29 cellular contexts compared by ENCODE assay signal in genomic region chr5:58037899-58038298, GRCh38.
"Had no signal": no experiment of that assay in that cellular context is flagged by ENCODE, and none has a peak within 500 bp of the region (broad histone marks: within the 10 kb centered on the region; RNA-seq: fewer than 3 reads in every experiment).

No MANE protein-coding gene starts in this region.

- H3K9me3 ChIP-seq: neutrophil, ovary, prostate gland, right lobe of liver, sigmoid colon, stomach, thoracic aorta, thyroid gland, tibial nerve, upper lobe of left lung, vagina had no signal

- H3K4me3 Mint-ChIP-seq: naive B cell; naive thymus-derived CD8-positive, alpha-beta T cell; natural killer cell treated with Interleukin-12 subunit alpha and Interleukin-12 subunit beta and Interleukin-15 and Interleukin-18, amount 100 ng/mL, for 72 hours; nephron progenitor cell; neural crest cell; stimulated activated effector memory CD8-positive, alpha-beta T cell treated with anti-CD3 and anti-CD28 coated beads, Interleukin-12 subunit alpha, Interleukin-12 subunit beta, amount 100 ng/mL, for 72 hours; stimulated activated naive B cell treated with anti-CD40 and anti-IgM and Interleukin-4, amounts not matched to agents 10 μg/mL and 1 μg/mL and 100 μg/mL, for 72 hours; stimulated activated naive CD8-positive, alpha-beta T cell treated with anti-CD3 and anti-CD28 coated beads, Interleukin-15, Interleukin-2, amounts not matched to agents 100 ng/mL and 50 ng/mL, for 24 hours had no signal

- DNase-seq: naive B cell; naive thymus-derived CD8-positive, alpha-beta T cell; nephron progenitor cell; nucleus accumbens; ovary; retina; right cardiac atrium; right lobe of liver; sigmoid colon; small intestine; stimulated activated CD4-positive, alpha-beta T cell treated with anti-CD3 and anti-CD28 coated beads, Interleukin-15, amount 100 ng/mL, for 24 hours; stimulated activated CD4-positive, alpha-beta T cell treated with anti-CD3 and anti-CD28 coated beads, Interleukin-2, amount 100 ng/mL, for 24 hours; stimulated activated CD4-positive, alpha-beta T cell treated with anti-CD3 and anti-CD28 coated beads, Interleukin-2, amount 100 ng/mL, for 48 hours; stimulated activated CD4-positive, alpha-beta T cell treated with anti-CD3 and anti-CD28 coated beads, Interleukin-4, amount 100 ng/mL, for 24 hours; stimulated activated naive B cell treated with anti-CD40 and anti-IgM and Interleukin-4, amounts not matched to agents 10 μg/mL and 1 μg/mL and 100 μg/mL, for 72 hours; stimulated activated naive CD4-positive, alpha-beta T cell treated with Interleukin-2 at 50 U/mL for 16 hours; stomach; thyroid gland; upper lobe of left lung had no signal

- ATAC-seq: naive thymus-derived CD8-positive, alpha-beta T cell; natural killer cell treated with Interleukin-12 subunit alpha and Interleukin-12 subunit beta and Interleukin-15 and Interleukin-18, amount 100 ng/mL, for 72 hours; right cardiac atrium; right lobe of liver; stimulated activated effector memory CD8-positive, alpha-beta T cell treated with anti-CD3 and anti-CD28 coated beads, Interleukin-12 subunit alpha, Interleukin-12 subunit beta, amount 100 ng/mL, for 72 hours; stimulated activated naive B cell treated with anti-CD40 and anti-IgM and Interleukin-4, amounts not matched to agents 10 μg/mL and 1 μg/mL and 100 μg/mL, for 72 hours had no signal

- H3K4me1 Mint-ChIP-seq: naive B cell; naive thymus-derived CD8-positive, alpha-beta T cell; neural crest cell; stimulated activated effector memory CD8-positive, alpha-beta T cell treated with anti-CD3 and anti-CD28 coated beads, Interleukin-12 subunit alpha, Interleukin-12 subunit beta, amount 100 ng/mL, for 72 hours; stimulated activated naive B cell treated with anti-CD40 and anti-IgM and Interleukin-4, amounts not matched to agents 10 μg/mL and 1 μg/mL and 100 μg/mL, for 72 hours had no signal

- H3K36me3 ChIP-seq: neutrophil, ovary, prostate gland, right lobe of liver, sigmoid colon, stomach, thoracic aorta, thyroid gland, tibial nerve, upper lobe of left lung, vagina had no signal

- H3K27ac Mint-ChIP-seq: naive B cell; naive thymus-derived CD8-positive, alpha-beta T cell; natural killer cell treated with Interleukin-12 subunit alpha and Interleukin-12 subunit beta and Interleukin-15 and Interleukin-18, amount 100 ng/mL, for 72 hours; nephron progenitor cell; stimulated activated effector memory CD8-positive, alpha-beta T cell treated with anti-CD3 and anti-CD28 coated beads, Interleukin-12 subunit alpha, Interleukin-12 subunit beta, amount 100 ng/mL, for 72 hours; stimulated activated naive B cell treated with anti-CD40 and anti-IgM and Interleukin-4, amounts not matched to agents 10 μg/mL and 1 μg/mL and 100 μg/mL, for 72 hours; stimulated activated naive CD8-positive, alpha-beta T cell treated with anti-CD3 and anti-CD28 coated beads, Interleukin-15, Interleukin-2, amounts not matched to agents 100 ng/mL and 50 ng/mL, for 24 hours had no signal

- H3K9me3 Mint-ChIP-seq: naive B cell; naive thymus-derived CD8-positive, alpha-beta T cell; natural killer cell treated with Interleukin-12 subunit alpha and Interleukin-12 subunit beta and Interleukin-15 and Interleukin-18, amount 100 ng/mL, for 72 hours; nephron progenitor cell; stimulated activated naive B cell treated with anti-CD40 and anti-IgM and Interleukin-4, amounts not matched to agents 10 μg/mL and 1 μg/mL and 100 μg/mL, for 72 hours; stimulated activated naive CD8-positive, alpha-beta T cell treated with anti-CD3 and anti-CD28 coated beads, Interleukin-15, Interleukin-2, amounts not matched to agents 100 ng/mL and 50 ng/mL, for 24 hours had no signal

- H3K4me1 ChIP-seq: parathyroid adenoma, prostate gland, right lobe of liver, sigmoid colon, stomach, thyroid gland, tibial nerve, upper lobe of left lung, vagina had no signal

- H3K36me3 Mint-ChIP-seq: naive B cell; naive thymus-derived CD8-positive, alpha-beta T cell; natural killer cell treated with Interleukin-12 subunit alpha and Interleukin-12 subunit beta and Interleukin-15 and Interleukin-18, amount 100 ng/mL, for 72 hours; stimulated activated effector memory CD8-positive, alpha-beta T cell treated with anti-CD3 and anti-CD28 coated beads, Interleukin-12 subunit alpha, Interleukin-12 subunit beta, amount 100 ng/mL, for 72 hours; stimulated activated naive B cell treated with anti-CD40 and anti-IgM and Interleukin-4, amounts not matched to agents 10 μg/mL and 1 μg/mL and 100 μg/mL, for 72 hours had no signal

- H3K27me3 Mint-ChIP-seq: naive B cell; natural killer cell treated with Interleukin-12 subunit alpha and Interleukin-12 subunit beta and Interleukin-15 and Interleukin-18, amount 100 ng/mL, for 72 hours; stimulated activated naive B cell treated with anti-CD40 and anti-IgM and Interleukin-4, amounts not matched to agents 10 μg/mL and 1 μg/mL and 100 μg/mL, for 72 hours; stimulated activated naive CD8-positive, alpha-beta T cell treated with anti-CD3 and anti-CD28 coated beads, Interleukin-15, Interleukin-2, amounts not matched to agents 100 ng/mL and 50 ng/mL, for 24 hours had no signal

- H3K4me3 ChIP-seq: ovary, prostate gland, right lobe of liver, sigmoid colon, stomach, thoracic aorta, thyroid gland, tibial nerve, upper lobe of left lung, vagina had no signal
